ENCODE assay signal across 21 cellular contexts in the genomic region with DNA sequence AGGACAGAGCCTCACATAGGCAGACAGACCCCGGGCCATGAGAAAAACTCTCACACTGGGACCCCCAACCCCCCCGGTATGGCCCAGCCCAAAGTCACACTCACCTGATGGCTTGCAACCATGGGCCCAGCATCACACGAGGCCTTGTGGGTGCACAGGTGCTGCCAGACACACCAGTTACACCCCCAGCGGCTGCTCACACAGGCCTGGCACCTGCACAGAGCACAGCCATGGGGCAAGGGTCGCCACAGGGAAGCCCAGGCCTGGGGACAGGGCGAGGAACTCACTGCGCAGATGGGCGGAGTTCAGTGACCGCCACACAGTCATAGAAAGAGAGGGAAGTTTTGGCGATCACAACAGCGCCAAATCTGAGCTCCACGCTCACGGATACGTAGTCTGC. TPM values are rescaled to one million over a fixed set of nuclear protein-coding genes. Genes with fewer than 3 reads are reported as not detected.
"Had no signal": no experiment of that assay in that cellular context is flagged by ENCODE, and none has a peak within 500 bp of the region (broad histone marks: within the 10 kb centered on the region; RNA-seq: fewer than 3 reads in every experiment).

No MANE protein-coding gene starts in this region.

- H3K9me3 ChIP-seq: esophagus squamous epithelium, gastroesophageal sphincter, mucosa of descending colon, ovary, right lobe of liver, thoracic aorta had no signal

- DNase-seq: effector memory CD4-positive, alpha-beta T cell; esophagus squamous epithelium; foreskin fibroblast; glutamatergic neuron; immature natural killer cell; left cardiac atrium; mucosa of descending colon; ovary; right lobe of liver; stimulated activated CD4-positive, alpha-beta T cell treated with anti-CD3 and anti-CD28 coated beads, Interleukin-4, amount 100 ng/mL, for 1 hour; stimulated activated CD8-positive, alpha-beta memory T cell treated with anti-CD3 and anti-CD28 coated beads, Interleukin-4, amount 100 ng/mL, for 48 hours; stimulated activated naive CD8-positive, alpha-beta T cell treated with anti-CD3 and anti-CD28 coated beads, Interleukin-15, Interleukin-2, amounts not matched to agents 100 U/mL and 50 U/mL, for 24 hours; trophoblast cell had no signal

- ATAC-seq: gastroesophageal sphincter; left cardiac atrium; mucosa of descending colon; naive thymus-derived CD8-positive, alpha-beta T cell; stimulated activated effector memory CD8-positive, alpha-beta T cell treated with anti-CD3 and anti-CD28 coated beads, Interleukin-12 subunit alpha, Interleukin-12 subunit beta, amount 100 ng/mL, for 72 hours; stimulated activated naive CD8-positive, alpha-beta T cell treated with anti-CD3 and anti-CD28 coated beads, Interleukin-15, Interleukin-2, amounts not matched to agents 100 U/mL and 50 U/mL, for 24 hours had no signal

- H3K4me3 ChIP-seq: esophagus squamous epithelium, gastroesophageal sphincter, mucosa of descending colon, ovary, right lobe of liver, thoracic aorta had no signal

- H3K9me3 Mint-ChIP-seq: immature natural killer cell; naive thymus-derived CD8-positive, alpha-beta T cell; stimulated activated effector memory CD8-positive, alpha-beta T cell treated with anti-CD3 and anti-CD28 coated beads, Interleukin-12 subunit alpha, Interleukin-12 subunit beta, amount 100 ng/mL, for 72 hours had no signal

- H3K27me3 ChIP-seq: esophagus squamous epithelium, gastroesophageal sphincter, ovary, right lobe of liver had no signal

- H3K27me3 Mint-ChIP-seq: naive thymus-derived CD8-positive, alpha-beta T cell had no signal

- H3K4me3 Mint-ChIP-seq: immature natural killer cell; naive thymus-derived CD8-positive, alpha-beta T cell; stimulated activated effector memory CD8-positive, alpha-beta T cell treated with anti-CD3 and anti-CD28 coated beads, Interleukin-12 subunit alpha, Interleukin-12 subunit beta, amount 100 ng/mL, for 72 hours had no signal

- H3K27ac Mint-ChIP-seq: stimulated activated effector memory CD8-positive, alpha-beta T cell treated with anti-CD3 and anti-CD28 coated beads, Interleukin-12 subunit alpha, Interleukin-12 subunit beta, amount 100 ng/mL, for 72 hours had no signal

- H3K36me3 ChIP-seq: ovary had no signal

- H3K27ac ChIP-seq: gastroesophageal sphincter, ovary, right lobe of liver, thoracic aorta had no signal

- H3K4me1 Mint-ChIP-seq: immature natural killer cell; stimulated activated effector memory CD8-positive, alpha-beta T cell treated with anti-CD3 and anti-CD28 coated beads, Interleukin-12 subunit alpha, Interleukin-12 subunit beta, amount 100 ng/mL, for 72 hours had no signal

RNA-seq across cellular contexts. Expression of a gene that starts 9.3 kb away (rescaled TPM):
- polyA plus RNA-seq: naive thymus-derived CD8-positive, alpha-beta T cell had no signal

RNA-seq across cellular contexts. Expression of a gene that starts 48.5 kb away (rescaled TPM):
- total RNA-seq: esophagus squamous epithelium; gastroesophageal sphincter; left cardiac atrium; lower leg skin; mucosa of descending colon; naive thymus-derived CD8-positive, alpha-beta T cell; posterior vena cava; right lobe of liver; thoracic aorta had no signal
- polyA plus RNA-seq: immature natural killer cell; keratinocyte; naive thymus-derived CD8-positive, alpha-beta T cell; neural cell had no signal
